Comparison of ENCODE assay signal across 9 cellular contexts in genomic region chr9:78296893-78297671, GRCh38. TPM values are rescaled to one million over a fixed set of nuclear protein-coding genes. Genes with fewer than 3 reads are reported as not detected.
DNase-seq lines count a peak whose midpoint lies in the region; ATAC-seq and FAIRE-seq lines count a peak whose summit lies in the region.
"Had no signal": no experiment of that assay in that cellular context is flagged by ENCODE, and none has a peak within 500 bp of the region (broad histone marks: within the 10 kb centered on the region; RNA-seq: fewer than 3 reads in every experiment).

PSAT1 (plus strand) TSS chr9:78297125; CDS start chr9:78297211, 86 bp downstream.

- DNase-seq in Ammon's horn (ENCODE audit: low spot score) (peak; percentile 96), GM19239 (ENCODE audit: insufficient read length, low spot score) (peak; percentile 92), NCI-H524 (lab: John Stamatoyannopoulos, UW) (peak; percentile 31 to 85)
- peak; percentile 96 for DNase-seq in activated CD4-positive, alpha-beta T cell treated with anti-CD3 and anti-CD28 coated beads for 36 hours
- DNase-seq in stimulated activated CD4-positive, alpha-beta T cell treated with anti-CD3 and anti-CD28 coated beads, Interleukin-1b, Interleukin-23, amount 100 ng/mL, for 24 hours (ENCODE audit: low read depth in 4 of 4, low spot score in 1 of 4), result peak; percentile 69 to 87 (median 78)

- H3K27me3 ChIP-seq in layer of hippocampus (ENCODE audit: control insufficient read depth, insufficient read depth, low read length), result no peaks in the 10 kb centered on the region

- H3K9me3 Mint-ChIP-seq in activated CD4-positive, alpha-beta T cell treated with anti-CD3 and anti-CD28 coated beads for 36 hours (ENCODE audit: low read depth), result no peaks in the 10 kb centered on the region

- H3K27ac ChIP-seq in cingulate gyrus (ENCODE audit: low read depth, low read length) (peak within 1 kb of the TSS; percentile 87), layer of hippocampus (ENCODE audit: low read depth, low read length) (peak within 1 kb of the TSS; percentile 92)

- intact Hi-C loops in activated CD4-positive, alpha-beta T cell treated with anti-CD3 and anti-CD28 coated beads for 36 hours (cut with DNase I, micrococcal nuclease), result loop anchor here (1.0 to 10.0 kb wide), 10 partner anchors 36 to 1275 kb away; partner anchors contain the start of genes CEP78 (in 2 of the 2), GNAQ (in 2 of the 2), TLE4 (in 2 of the 2) and VPS13A (in 2 of the 2)

- no peaks in the 10 kb centered on the region for H3K27me3 Mint-ChIP-seq in activated CD4-positive, alpha-beta T cell treated with anti-CD3 and anti-CD28 coated beads for 36 hours

- peak; percentile 91 for FAIRE-seq in GM19239 (lab: Jason Lieb, UNC)
- FAIRE-seq: endometrium had no signal

- H3K4me1 Mint-ChIP-seq in activated CD4-positive, alpha-beta T cell treated with anti-CD3 and anti-CD28 coated beads for 36 hours, result peaks cover 29% of the 10 kb centered on the region

- ATAC-seq in HG03442 (IDR thresholded peaks at IDR 0.05; ENCODE audit: unreplicated experiment), result peak; percentile 98
- peak; percentile 98 for ATAC-seq in activated CD4-positive, alpha-beta T cell treated with anti-CD3 and anti-CD28 coated beads for 36 hours

- POLR2A ChIA-PET in activated CD4-positive, alpha-beta T cell treated with anti-CD3 and anti-CD28 coated beads for 36 hours (lab: Charles Lee), result interaction anchor here (0.5 to 1.2 kb wide), 4 partner anchors 16 to 179 kb away, joined by 3 read pairs; no protein-coding TSS in a partner anchor

- H3K27ac Mint-ChIP-seq in activated CD4-positive, alpha-beta T cell treated with anti-CD3 and anti-CD28 coated beads for 36 hours, result peak within 1 kb of the TSS; percentile 97

- CTCF ChIA-PET in activated CD4-positive, alpha-beta T cell treated with anti-CD3 and anti-CD28 coated beads for 36 hours (lab: Charles Lee), result interaction anchor here (0.6 to 3.7 kb wide), 9 partner anchors 9 to 954 kb away, joined by 3 to 13 read pairs (median 3); no protein-coding TSS in a partner anchor

- peaks cover 32% of the 10 kb centered on the region for H3K36me3 Mint-ChIP-seq in activated CD4-positive, alpha-beta T cell treated with anti-CD3 and anti-CD28 coated beads for 36 hours (ENCODE audit: low read depth)

- H3K4me3 Mint-ChIP-seq in activated CD4-positive, alpha-beta T cell treated with anti-CD3 and anti-CD28 coated beads for 36 hours, result peak within 1 kb of the TSS; percentile 91

RNA-seq across cellular contexts. Expression of gene PSAT1, which starts in this region (rescaled TPM):
- total RNA-seq in activated CD4-positive, alpha-beta T cell treated with anti-CD3 and anti-CD28 coated beads for 36 hours, result 100 to 1,000 TPM; 145 to 190 TPM

Comparison
In these comparisons a context has a peak if more than half of its experiments do, and no peak if none do; other contexts are left out.
1. Peak in every context shown above with its lines: DNase-seq, ATAC-seq and H3K27ac ChIP-seq.